ENCODE assay signal across 1 cellular context in the genomic region with DNA sequence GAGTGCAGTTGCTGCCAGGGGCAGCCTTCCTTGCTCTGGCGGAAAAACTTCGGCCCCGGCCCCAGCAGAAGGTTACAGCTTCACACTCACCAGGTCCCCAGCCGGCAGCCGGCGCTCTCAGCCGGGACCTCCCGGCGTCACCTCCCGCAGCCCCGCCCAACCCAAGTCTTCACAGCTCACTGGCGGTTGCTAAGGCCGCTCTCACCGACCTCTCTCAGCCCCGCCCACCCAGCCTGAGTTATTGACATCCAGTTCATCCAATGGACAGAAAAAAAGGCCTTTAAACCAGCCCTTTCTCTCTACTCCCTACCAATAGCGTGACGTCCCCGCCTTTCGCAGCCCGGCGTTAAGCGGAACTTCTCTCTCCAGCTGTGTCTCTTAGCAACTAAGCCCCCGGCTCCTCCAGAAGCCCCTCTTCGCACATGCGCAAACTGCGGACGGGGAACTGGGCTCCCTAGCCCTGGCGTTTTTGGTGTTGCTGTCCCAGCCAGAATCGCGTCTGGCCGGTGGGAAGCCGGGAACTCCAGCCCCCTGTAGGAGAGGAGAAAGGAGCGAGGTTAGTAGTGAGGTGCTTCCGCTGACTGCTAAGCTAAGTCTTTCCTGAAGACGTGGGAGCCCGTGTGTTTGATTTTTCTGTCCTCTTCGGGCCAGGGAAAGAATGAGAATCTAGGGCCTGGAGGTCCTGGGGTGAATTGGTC.
A peak's percentile ranks its signal among the peaks of the same experiment; 100 is the strongest.
TF ChIP-seq lines count a peak whose summit lies in the region.

A gene (plus strand): TSS at position 376 of the 698 bp plus-strand sequence. CDS start 9,189 bp downstream, outside the sequence.

TF ChIP-seq in HepG2, 621 proteins besides CTCF, POLR2A, EP300 and RAD21 (continued from another document and continues in another):
- TF ChIP-seq, protein P1, sequence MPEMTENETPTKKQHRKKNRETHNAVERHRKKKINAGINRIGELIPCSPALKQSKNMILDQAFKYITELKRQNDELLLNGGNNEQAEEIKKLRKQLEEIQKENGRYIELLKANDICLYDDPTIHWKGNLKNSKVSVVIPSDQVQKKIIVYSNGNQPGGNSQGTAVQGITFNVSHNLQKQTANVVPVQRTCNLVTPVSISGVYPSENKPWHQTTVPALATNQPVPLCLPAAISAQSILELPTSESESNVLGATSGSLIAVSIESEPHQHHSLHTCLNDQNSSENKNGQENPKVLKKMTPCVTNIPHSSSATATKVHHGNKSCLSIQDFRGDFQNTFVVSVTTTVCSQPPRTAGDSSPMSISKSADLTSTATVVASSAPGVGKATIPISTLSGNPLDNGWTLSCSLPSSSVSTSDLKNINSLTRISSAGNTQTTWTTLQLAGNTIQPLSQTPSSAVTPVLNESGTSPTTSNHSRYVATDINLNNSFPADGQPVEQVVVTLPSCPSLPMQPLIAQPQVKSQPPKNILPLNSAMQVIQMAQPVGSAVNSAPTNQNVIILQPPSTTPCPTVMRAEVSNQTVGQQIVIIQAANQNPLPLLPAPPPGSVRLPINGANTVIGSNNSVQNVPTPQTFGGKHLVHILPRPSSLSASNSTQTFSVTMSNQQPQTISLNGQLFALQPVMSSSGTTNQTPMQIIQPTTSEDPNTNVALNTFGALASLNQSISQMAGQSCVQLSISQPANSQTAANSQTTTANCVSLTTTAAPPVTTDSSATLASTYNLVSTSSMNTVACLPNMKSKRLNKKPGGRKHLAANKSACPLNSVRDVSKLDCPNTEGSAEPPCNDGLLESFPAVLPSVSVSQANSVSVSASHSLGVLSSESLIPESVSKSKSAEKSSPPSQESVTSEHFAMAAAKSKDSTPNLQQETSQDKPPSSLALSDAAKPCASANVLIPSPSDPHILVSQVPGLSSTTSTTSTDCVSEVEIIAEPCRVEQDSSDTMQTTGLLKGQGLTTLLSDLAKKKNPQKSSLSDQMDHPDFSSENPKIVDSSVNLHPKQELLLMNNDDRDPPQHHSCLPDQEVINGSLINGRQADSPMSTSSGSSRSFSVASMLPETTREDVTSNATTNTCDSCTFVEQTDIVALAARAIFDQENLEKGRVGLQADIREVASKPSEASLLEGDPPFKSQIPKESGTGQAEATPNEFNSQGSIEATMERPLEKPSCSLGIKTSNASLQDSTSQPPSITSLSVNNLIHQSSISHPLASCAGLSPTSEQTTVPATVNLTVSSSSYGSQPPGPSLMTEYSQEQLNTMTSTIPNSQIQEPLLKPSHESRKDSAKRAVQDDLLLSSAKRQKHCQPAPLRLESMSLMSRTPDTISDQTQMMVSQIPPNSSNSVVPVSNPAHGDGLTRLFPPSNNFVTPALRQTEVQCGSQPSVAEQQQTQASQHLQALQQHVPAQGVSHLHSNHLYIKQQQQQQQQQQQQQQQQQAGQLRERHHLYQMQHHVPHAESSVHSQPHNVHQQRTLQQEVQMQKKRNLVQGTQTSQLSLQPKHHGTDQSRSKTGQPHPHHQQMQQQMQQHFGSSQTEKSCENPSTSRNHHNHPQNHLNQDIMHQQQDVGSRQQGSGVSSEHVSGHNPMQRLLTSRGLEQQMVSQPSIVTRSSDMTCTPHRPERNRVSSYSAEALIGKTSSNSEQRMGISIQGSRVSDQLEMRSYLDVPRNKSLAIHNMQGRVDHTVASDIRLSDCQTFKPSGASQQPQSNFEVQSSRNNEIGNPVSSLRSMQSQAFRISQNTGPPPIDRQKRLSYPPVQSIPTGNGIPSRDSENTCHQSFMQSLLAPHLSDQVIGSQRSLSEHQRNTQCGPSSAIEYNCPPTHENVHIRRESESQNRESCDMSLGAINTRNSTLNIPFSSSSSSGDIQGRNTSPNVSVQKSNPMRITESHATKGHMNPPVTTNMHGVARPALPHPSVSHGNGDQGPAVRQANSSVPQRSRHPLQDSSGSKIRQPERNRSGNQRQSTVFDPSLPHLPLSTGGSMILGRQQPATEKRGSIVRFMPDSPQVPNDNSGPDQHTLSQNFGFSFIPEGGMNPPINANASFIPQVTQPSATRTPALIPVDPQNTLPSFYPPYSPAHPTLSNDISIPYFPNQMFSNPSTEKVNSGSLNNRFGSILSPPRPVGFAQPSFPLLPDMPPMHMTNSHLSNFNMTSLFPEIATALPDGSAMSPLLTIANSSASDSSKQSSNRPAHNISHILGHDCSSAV (CRISPR knock-in tag; IDR thresholded peaks at IDR 0.05; ENCODE audit: borderline replicate concordance), result no peak
- TF ChIP-seq RORA (CRISPR knock-in tag; IDR thresholded peaks at IDR 0.05) (no peak), SMC3 (IDR thresholded peaks at IDR 0.05; ENCODE audit: low read length) (no peak), ZNF101 (CRISPR knock-in tag; IDR thresholded peaks at IDR 0.05; ENCODE audit: borderline replicate concordance, low read depth) (no peak), PAX8 (CRISPR knock-in tag; IDR thresholded peaks at IDR 0.05; ENCODE audit: borderline replicate concordance) (no peak), ZNF382 (CRISPR knock-in tag; IDR thresholded peaks at IDR 0.05; ENCODE audit: borderline replicate concordance) (no peak), ONECUT2 (CRISPR knock-in tag; IDR thresholded peaks at IDR 0.05) (no peak), ZNF607 (CRISPR knock-in tag; IDR thresholded peaks at IDR 0.05; ENCODE audit: borderline replicate concordance) (no peak), ZMYM2 (CRISPR knock-in tag; IDR thresholded peaks at IDR 0.05) (no peak), ZBTB38 (CRISPR knock-in tag; IDR thresholded peaks at IDR 0.05) (no peak), NPAS2 (CRISPR knock-in tag; IDR thresholded peaks at IDR 0.05; ENCODE audit: borderline replicate concordance) (no peak), DNMT3B (CRISPR knock-in tag; conservative IDR thresholded peaks at IDR 0.05) (no peak), ZNF724P (CRISPR knock-in tag; IDR thresholded peaks at IDR 0.05; ENCODE audit: borderline replicate concordance) (no peak), NFYC (CRISPR knock-in tag; IDR thresholded peaks at IDR 0.05) (peak; percentile 97), NCOA5 (CRISPR knock-in tag; IDR thresholded peaks at IDR 0.05) (no peak), EZH2 (conservative IDR thresholded peaks at IDR 0.05; ENCODE audit: low read depth, low read length) (no peak), U2AF2 (IDR thresholded peaks at IDR 0.05; ENCODE audit: low read depth, low read length) (0 out of 2 replicates have a peak, but pooled peaks have one; percentile 56), ZNF143 (CRISPR knock-in tag; IDR thresholded peaks at IDR 0.05) (no peak), ZNF451 (CRISPR knock-in tag; IDR thresholded peaks at IDR 0.05) (peak; percentile 39; the same call in 1 of the 2 replicates), KDM6A (CRISPR knock-in tag; IDR thresholded peaks at IDR 0.05; ENCODE audit: low read depth) (no peak), RFX3 (CRISPR knock-in tag; IDR thresholded peaks at IDR 0.05) (peak; percentile 89), ZNF558 (CRISPR knock-in tag; IDR thresholded peaks at IDR 0.05; ENCODE audit: borderline replicate concordance) (no peak), EEA1 (CRISPR knock-in tag; IDR thresholded peaks at IDR 0.05; ENCODE audit: borderline replicate concordance) (no peak), SP1 (IDR thresholded peaks at IDR 0.05) (no peak), SP1 (CRISPR knock-in tag; IDR thresholded peaks at IDR 0.05) (peak; percentile 81), ZNF546 (CRISPR knock-in tag; conservative IDR thresholded peaks at IDR 0.05) (no peak), REL (CRISPR knock-in tag; conservative IDR thresholded peaks at IDR 0.05) (no peak), ZNF34 (CRISPR knock-in tag; IDR thresholded peaks at IDR 0.05; ENCODE audit: borderline replicate concordance) (no peak; the same call in 1 of the 2 replicates), ZNF225 (CRISPR knock-in tag; IDR thresholded peaks at IDR 0.05) (no peak), NONO (IDR thresholded peaks at IDR 0.05) (no peak), NONO (CRISPR knock-in tag; conservative IDR thresholded peaks at IDR 0.05) (no peak), ZBTB7B (CRISPR knock-in tag; IDR thresholded peaks at IDR 0.05) (0 out of 2 replicates have a peak, but pooled peaks have one; percentile 41), ZNF234 (CRISPR knock-in tag; conservative IDR thresholded peaks at IDR 0.05) (no peak), KDM3A (CRISPR knock-in tag; IDR thresholded peaks at IDR 0.05; ENCODE audit: low read depth) (no peak), PCBP2 (optimal IDR thresholded peaks at IDR 0.05; ENCODE audit: low read depth, low read length, poor library complexity, severe bottlenecking) (no peak), HOXA3 (CRISPR knock-in tag; IDR thresholded peaks at IDR 0.05) (no peak), ZBTB20 (CRISPR knock-in tag; IDR thresholded peaks at IDR 0.05; ENCODE audit: borderline replicate concordance, low read depth) (no peak), ZNF550 (CRISPR knock-in tag; IDR thresholded peaks at IDR 0.05; ENCODE audit: borderline replicate concordance) (no peak), MEIS1 (CRISPR knock-in tag; IDR thresholded peaks at IDR 0.05; ENCODE audit: borderline replicate concordance) (no peak; the same call in 1 of the 2 replicates), KAT7 (CRISPR knock-in tag; IDR thresholded peaks at IDR 0.05; ENCODE audit: borderline replicate concordance) (no peak), ZKSCAN8 (CRISPR knock-in tag; IDR thresholded peaks at IDR 0.05; ENCODE audit: borderline replicate concordance) (no peak), PLRG1 (conservative IDR thresholded peaks at IDR 0.05) (no peak), NFKB2 (CRISPR knock-in tag; IDR thresholded peaks at IDR 0.05; ENCODE audit: borderline replicate concordance) (no peak)
- TF ChIP-seq, protein P2, sequence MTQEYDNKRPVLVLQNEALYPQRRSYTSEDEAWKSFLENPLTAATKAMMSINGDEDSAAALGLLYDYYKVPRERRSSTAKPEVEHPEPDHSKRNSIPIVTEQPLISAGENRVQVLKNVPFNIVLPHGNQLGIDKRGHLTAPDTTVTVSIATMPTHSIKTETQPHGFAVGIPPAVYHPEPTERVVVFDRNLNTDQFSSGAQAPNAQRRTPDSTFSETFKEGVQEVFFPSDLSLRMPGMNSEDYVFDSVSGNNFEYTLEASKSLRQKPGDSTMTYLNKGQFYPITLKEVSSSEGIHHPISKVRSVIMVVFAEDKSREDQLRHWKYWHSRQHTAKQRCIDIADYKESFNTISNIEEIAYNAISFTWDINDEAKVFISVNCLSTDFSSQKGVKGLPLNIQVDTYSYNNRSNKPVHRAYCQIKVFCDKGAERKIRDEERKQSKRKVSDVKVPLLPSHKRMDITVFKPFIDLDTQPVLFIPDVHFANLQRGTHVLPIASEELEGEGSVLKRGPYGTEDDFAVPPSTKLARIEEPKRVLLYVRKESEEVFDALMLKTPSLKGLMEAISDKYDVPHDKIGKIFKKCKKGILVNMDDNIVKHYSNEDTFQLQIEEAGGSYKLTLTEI (CRISPR knock-in tag; conservative IDR thresholded peaks at IDR 0.05), result no peak
- TF ChIP-seq, protein P3, sequence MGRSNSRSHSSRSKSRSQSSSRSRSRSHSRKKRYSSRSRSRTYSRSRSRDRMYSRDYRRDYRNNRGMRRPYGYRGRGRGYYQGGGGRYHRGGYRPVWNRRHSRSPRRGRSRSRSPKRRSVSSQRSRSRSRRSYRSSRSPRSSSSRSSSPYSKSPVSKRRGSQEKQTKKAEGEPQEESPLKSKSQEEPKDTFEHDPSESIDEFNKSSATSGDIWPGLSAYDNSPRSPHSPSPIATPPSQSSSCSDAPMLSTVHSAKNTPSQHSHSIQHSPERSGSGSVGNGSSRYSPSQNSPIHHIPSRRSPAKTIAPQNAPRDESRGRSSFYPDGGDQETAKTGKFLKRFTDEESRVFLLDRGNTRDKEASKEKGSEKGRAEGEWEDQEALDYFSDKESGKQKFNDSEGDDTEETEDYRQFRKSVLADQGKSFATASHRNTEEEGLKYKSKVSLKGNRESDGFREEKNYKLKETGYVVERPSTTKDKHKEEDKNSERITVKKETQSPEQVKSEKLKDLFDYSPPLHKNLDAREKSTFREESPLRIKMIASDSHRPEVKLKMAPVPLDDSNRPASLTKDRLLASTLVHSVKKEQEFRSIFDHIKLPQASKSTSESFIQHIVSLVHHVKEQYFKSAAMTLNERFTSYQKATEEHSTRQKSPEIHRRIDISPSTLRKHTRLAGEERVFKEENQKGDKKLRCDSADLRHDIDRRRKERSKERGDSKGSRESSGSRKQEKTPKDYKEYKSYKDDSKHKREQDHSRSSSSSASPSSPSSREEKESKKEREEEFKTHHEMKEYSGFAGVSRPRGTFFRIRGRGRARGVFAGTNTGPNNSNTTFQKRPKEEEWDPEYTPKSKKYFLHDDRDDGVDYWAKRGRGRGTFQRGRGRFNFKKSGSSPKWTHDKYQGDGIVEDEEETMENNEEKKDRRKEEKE (IDR thresholded peaks at IDR 0.05), result no peak
- TF ChIP-seq, protein P4, sequence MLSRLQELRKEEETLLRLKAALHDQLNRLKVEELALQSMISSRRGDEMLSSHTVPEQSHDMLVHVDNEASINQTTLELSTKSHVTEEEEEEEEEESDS (CRISPR knock-in tag; IDR thresholded peaks at IDR 0.05; ENCODE audit: borderline replicate concordance), result no peak
- TF ChIP-seq, protein P5, sequence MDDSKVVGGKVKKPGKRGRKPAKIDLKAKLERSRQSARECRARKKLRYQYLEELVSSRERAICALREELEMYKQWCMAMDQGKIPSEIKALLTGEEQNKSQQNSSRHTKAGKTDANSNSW (CRISPR knock-in tag; IDR thresholded peaks at IDR 0.05; ENCODE audit: borderline replicate concordance), result no peak
- TF ChIP-seq, protein P6, sequence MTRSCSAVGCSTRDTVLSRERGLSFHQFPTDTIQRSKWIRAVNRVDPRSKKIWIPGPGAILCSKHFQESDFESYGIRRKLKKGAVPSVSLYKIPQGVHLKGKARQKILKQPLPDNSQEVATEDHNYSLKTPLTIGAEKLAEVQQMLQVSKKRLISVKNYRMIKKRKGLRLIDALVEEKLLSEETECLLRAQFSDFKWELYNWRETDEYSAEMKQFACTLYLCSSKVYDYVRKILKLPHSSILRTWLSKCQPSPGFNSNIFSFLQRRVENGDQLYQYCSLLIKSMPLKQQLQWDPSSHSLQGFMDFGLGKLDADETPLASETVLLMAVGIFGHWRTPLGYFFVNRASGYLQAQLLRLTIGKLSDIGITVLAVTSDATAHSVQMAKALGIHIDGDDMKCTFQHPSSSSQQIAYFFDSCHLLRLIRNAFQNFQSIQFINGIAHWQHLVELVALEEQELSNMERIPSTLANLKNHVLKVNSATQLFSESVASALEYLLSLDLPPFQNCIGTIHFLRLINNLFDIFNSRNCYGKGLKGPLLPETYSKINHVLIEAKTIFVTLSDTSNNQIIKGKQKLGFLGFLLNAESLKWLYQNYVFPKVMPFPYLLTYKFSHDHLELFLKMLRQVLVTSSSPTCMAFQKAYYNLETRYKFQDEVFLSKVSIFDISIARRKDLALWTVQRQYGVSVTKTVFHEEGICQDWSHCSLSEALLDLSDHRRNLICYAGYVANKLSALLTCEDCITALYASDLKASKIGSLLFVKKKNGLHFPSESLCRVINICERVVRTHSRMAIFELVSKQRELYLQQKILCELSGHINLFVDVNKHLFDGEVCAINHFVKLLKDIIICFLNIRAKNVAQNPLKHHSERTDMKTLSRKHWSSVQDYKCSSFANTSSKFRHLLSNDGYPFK (CRISPR knock-in tag; IDR thresholded peaks at IDR 0.05; ENCODE audit: borderline replicate concordance), result peak; percentile 53; the same call in 1 of the 2 replicates
- TF ChIP-seq, protein P7, sequence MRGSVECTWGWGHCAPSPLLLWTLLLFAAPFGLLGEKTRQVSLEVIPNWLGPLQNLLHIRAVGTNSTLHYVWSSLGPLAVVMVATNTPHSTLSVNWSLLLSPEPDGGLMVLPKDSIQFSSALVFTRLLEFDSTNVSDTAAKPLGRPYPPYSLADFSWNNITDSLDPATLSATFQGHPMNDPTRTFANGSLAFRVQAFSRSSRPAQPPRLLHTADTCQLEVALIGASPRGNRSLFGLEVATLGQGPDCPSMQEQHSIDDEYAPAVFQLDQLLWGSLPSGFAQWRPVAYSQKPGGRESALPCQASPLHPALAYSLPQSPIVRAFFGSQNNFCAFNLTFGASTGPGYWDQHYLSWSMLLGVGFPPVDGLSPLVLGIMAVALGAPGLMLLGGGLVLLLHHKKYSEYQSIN (CRISPR knock-in tag; IDR thresholded peaks at IDR 0.05; ENCODE audit: borderline replicate concordance), result no peak
